24 cellular contexts compared by ENCODE assay signal in genomic region chr13:73929287-73929932, GRCh38.
"Had no signal": no experiment of that assay in that cellular context is flagged by ENCODE, and none has a peak within 500 bp of the region (broad histone marks: within the 10 kb centered on the region; RNA-seq: fewer than 3 reads in every experiment).

No MANE protein-coding gene starts in this region.

- DNase-seq: activated CD4-positive, alpha-beta T cell treated with anti-CD3 and anti-CD28 coated beads, Interleukin-2, amount 10 ng/mL, durations not matched to agents 7 days and 5 days; activated CD4-positive, alpha-beta T cell treated with anti-CD3 and anti-CD28 coated beads, Interleukin-2, amount 50 U/mL, for 48 hours; activated CD8-positive, alpha-beta T cell treated with anti-CD3 and anti-CD28 coated beads, Interleukin-2, amount 10 ng/mL, durations not matched to agents 7 days and 5 days; activated gamma-delta T cell treated with Interleukin-2 at 50 U/mL for 16 hours; activated naive CD4-positive, alpha-beta T cell treated with anti-CD3 and anti-CD28 coated beads for 36 hours; activated T-cell treated with anti-CD3 and anti-CD28 coated beads, Interleukin-2, amount 50 U/mL, for 24 hours; anterior cingulate cortex; Karpas-422; KBM-7; NCI-H1105; NCI-H1417 treated with DMSO at 0.1 percent for 48 hours; NCI-H187 treated with DMSO at 0.1 percent for 48 hours; NCI-H2081; NCI-H345; NCI-H524 treated with DMSO at 0.1 percent for 48 hours; PC-3; Right ventricle myocardium superior; SW 1271; T-helper 1 cell; T-helper 2 cell; T-helper 9 cell had no signal

- H3K4me3 ChIP-seq: cardiac muscle cell had no signal

- H3K9me3 Mint-ChIP-seq: activated CD4-positive, alpha-beta T cell treated with anti-CD3 and anti-CD28 coated beads, Interleukin-2, amount 10 ng/mL, durations not matched to agents 7 days and 5 days; activated naive CD4-positive, alpha-beta T cell treated with anti-CD3 and anti-CD28 coated beads for 36 hours; activated naive CD4-positive, alpha-beta T cell treated with anti-CD3 and anti-CD28 coated beads, Interleukin-2, amount 50 U/mL, for 72 hours; activated T-helper 1 cell treated with anti-CD3 and anti-CD28 coated beads, Interleukin-12 subunit alpha, Interleukin-12 subunit beta, Interleukin-2, Interleukin-4 antibody, amounts not matched to agents 30 ng/mL and 10 ng/mL and 1 ng/mL, durations not matched to agents 14 hours and 24 hours and 36 hours had no signal

- H3K27ac Mint-ChIP-seq: activated CD4-positive, alpha-beta T cell treated with anti-CD3 and anti-CD28 coated beads, Interleukin-2, amount 10 ng/mL, durations not matched to agents 7 days and 5 days; activated CD8-positive, alpha-beta T cell treated with anti-CD3 and anti-CD28 coated beads, Interleukin-2, amount 10 ng/mL, durations not matched to agents 7 days and 5 days; activated naive CD4-positive, alpha-beta T cell treated with anti-CD3 and anti-CD28 coated beads for 36 hours; activated naive CD4-positive, alpha-beta T cell treated with anti-CD3 and anti-CD28 coated beads, Interleukin-2, amount 50 U/mL, for 72 hours; activated T-cell treated with anti-CD3 and anti-CD28 coated beads, Interleukin-2, amount 50 U/mL, for 24 hours; activated T-helper 1 cell treated with anti-CD3 and anti-CD28 coated beads, Interleukin-12 subunit alpha, Interleukin-12 subunit beta, Interleukin-2, Interleukin-4 antibody, amounts not matched to agents 30 ng/mL and 10 ng/mL and 1 ng/mL, durations not matched to agents 14 hours and 24 hours and 36 hours had no signal

- H3K36me3 ChIP-seq: cardiac muscle cell had no signal

- H3K36me3 Mint-ChIP-seq: activated naive CD4-positive, alpha-beta T cell treated with anti-CD3 and anti-CD28 coated beads, Interleukin-2, amount 50 U/mL, for 72 hours had no signal

- H3K27me3 Mint-ChIP-seq: activated CD4-positive, alpha-beta T cell treated with anti-CD3 and anti-CD28 coated beads, Interleukin-2, amount 10 ng/mL, durations not matched to agents 7 days and 5 days; activated T-cell treated with anti-CD3 and anti-CD28 coated beads, Interleukin-2, amount 50 U/mL, for 24 hours had no signal

- H3K27ac ChIP-seq: cardiac muscle cell had no signal

- H3K4me3 Mint-ChIP-seq: activated CD4-positive, alpha-beta T cell treated with anti-CD3 and anti-CD28 coated beads, Interleukin-2, amount 10 ng/mL, durations not matched to agents 7 days and 5 days; activated CD8-positive, alpha-beta T cell treated with anti-CD3 and anti-CD28 coated beads, Interleukin-2, amount 10 ng/mL, durations not matched to agents 7 days and 5 days; activated naive CD4-positive, alpha-beta T cell treated with anti-CD3 and anti-CD28 coated beads for 36 hours; activated T-cell treated with anti-CD3 and anti-CD28 coated beads, Interleukin-2, amount 50 U/mL, for 24 hours; activated T-helper 1 cell treated with anti-CD3 and anti-CD28 coated beads, Interleukin-12 subunit alpha, Interleukin-12 subunit beta, Interleukin-2, Interleukin-4 antibody, amounts not matched to agents 30 ng/mL and 10 ng/mL and 1 ng/mL, durations not matched to agents 14 hours and 24 hours and 36 hours had no signal

- H3K27me3 ChIP-seq: cardiac muscle cell had no signal

- ATAC-seq: activated CD8-positive, alpha-beta T cell treated with anti-CD3 and anti-CD28 coated beads, Interleukin-2, amount 10 ng/mL, durations not matched to agents 7 days and 5 days; activated naive CD4-positive, alpha-beta T cell treated with anti-CD3 and anti-CD28 coated beads, Interleukin-2, amount 50 U/mL, for 72 hours; PC-3 had no signal
